In genomic region chr19:48169974-48170803, GRCh38 we compare ENCODE assay signal across 8 cellular contexts. TPM values are rescaled to one million over a fixed set of nuclear protein-coding genes. Genes with fewer than 3 reads are reported as not detected.
A peak's percentile ranks its signal among the peaks of the same experiment; 100 is the strongest.
DNase-seq lines count a peak whose midpoint lies in the region; ATAC-seq, FAIRE-seq and TF ChIP-seq lines count a peak whose summit lies in the region.

Gene LIG1, minus strand, starts transcription at chr19:48170344. Its CDS starts 4,778 bp downstream, at chr19:48165566.
Gene ZSWIM9, plus strand, starts transcription at chr19:48170680. Its CDS starts 1,123 bp downstream, at chr19:48171803.

- DNase-seq in BJ (ENCODE audit: low read depth) (peak; percentile 76), GM19239 (ENCODE audit: insufficient read length, low spot score) (peak; percentile 94), NCI-H524 treated with DMSO at 0.1 percent for 48 hours (lab: John Stamatoyannopoulos, UW) (peak; percentile 94), left colon (peak; percentile 93)
- DNase-seq in activated CD4-positive, alpha-beta T cell treated with anti-CD3 and anti-CD28 coated beads for 4 hours: peak; percentile 88 to 91
- DNase-seq in stimulated activated CD4-positive, alpha-beta T cell treated with anti-CD3 and anti-CD28 coated beads, Interleukin-1b, Interleukin-23, amount 100 ng/mL, for 4 hours (ENCODE audit: low read depth in 2 of 2): peak; percentile 82 to 89

- CTCF ChIA-PET in BJ (lab: Yijun Ruan, JAX): interaction anchor here (1.0 kb wide), 2 partner anchors 32 to 90 kb away, joined by 3 read pairs; no protein-coding TSS in a partner anchor

- peak within 1 kb of the TSS; percentile 97 for H3K27ac ChIP-seq in cingulate gyrus (ENCODE audit: low read depth, low read length)

- H3K27me3 ChIP-seq in BJ (ENCODE audit: control insufficient read depth, insufficient read depth, low read length): no peaks in the 10 kb centered on the region

- peak; percentile 73 for ATAC-seq in HG03442 (IDR thresholded peaks at IDR 0.05; ENCODE audit: unreplicated experiment)
- peak; percentile 91 for ATAC-seq in left colon

- H3K36me3 ChIP-seq in BJ (ENCODE audit: control insufficient read depth, insufficient read depth, low read length): peaks cover 5% of the 10 kb centered on the region

- intact Hi-C loops in left colon (cut with DNase I, micrococcal nuclease): no loop called here

- no peak for TF ChIP-seq CTCF in BJ (IDR thresholded peaks at IDR 0.05; ENCODE audit: insufficient read depth, low read depth, low read length)

- peak within 1 kb of the TSS; percentile 70 for H3K4me3 ChIP-seq in BJ (ENCODE audit: low read depth, low read length)

- POLR2A ChIA-PET in BJ (lab: Charles Lee): interaction anchor here (0.7 kb wide), 1 partner anchor 66 kb away, joined by 4 read pairs; no protein-coding TSS in a partner anchor

- FAIRE-seq in GM19239 (lab: Jason Lieb, UNC): peak; percentile 97

RNA-seq across cellular contexts. Expression of gene LIG1, which starts in this region (rescaled TPM):
- polyA plus RNA-seq in BJ (2011; rRNA removed): 11.5 and 19.5 TPM in 2 replicates
- polyA minus RNA-seq in BJ (2011; rRNA and poly(A)+ RNA removed): 15.2 and 19.5 TPM in 2 replicates
- total RNA-seq in left colon: 10 to 100 TPM; 18.1 to 29.5 TPM

RNA-seq across cellular contexts. Expression of gene ZSWIM9, which starts in this region (rescaled TPM):
- 0.61 and 0.75 TPM in 2 replicates for polyA plus RNA-seq in BJ (2011; rRNA removed)
- 0.24 and 0.67 TPM in 2 replicates for polyA minus RNA-seq in BJ (2011; rRNA and poly(A)+ RNA removed)
- total RNA-seq in left colon: 1 to 10 TPM; 5.8 to 7.1 TPM

Comparison
In these comparisons a context has a peak if more than half of its experiments do, and no peak if none do; other contexts are left out.
1. Peak in every context shown above with its lines: DNase-seq, ATAC-seq, H3K4me3 ChIP-seq and H3K27ac ChIP-seq.